Comparison of ENCODE assay signal across 1 cellular context in genomic region chr19:3656073-3656746, GRCh38.
TF ChIP-seq lines count a peak whose summit lies in the region.

No MANE protein-coding gene starts in this region.

TF ChIP-seq in SK-N-SH, 30 proteins besides CTCF, POLR2A, EP300 and RAD21 (continued from another document):
- no peak for TF ChIP-seq USF1 (IDR thresholded peaks at IDR 0.05; ENCODE audit: borderline replicate concordance, low read depth)
- TF ChIP-seq ZBTB33 (IDR thresholded peaks at IDR 0.05; ENCODE audit: borderline replicate concordance, low read depth), result no peak
- TF ChIP-seq JUND (IDR thresholded peaks at IDR 0.05), result no peak
- TF ChIP-seq SMC3 (IDR thresholded peaks at IDR 0.05; ENCODE audit: low read depth, low read length), result no peak
